11 cellular contexts compared by ENCODE assay signal in genomic region chr2:72694715-72695496, GRCh38.
A peak's percentile ranks its signal among the peaks of the same experiment; 100 is the strongest.
DNase-seq lines count a peak whose midpoint lies in the region; ATAC-seq, FAIRE-seq and TF ChIP-seq lines count a peak whose summit lies in the region.
"Had no signal": no experiment of that assay in that cellular context is flagged by ENCODE, and none has a peak within 500 bp of the region (broad histone marks: within the 10 kb centered on the region; RNA-seq: fewer than 3 reads in every experiment).

No MANE protein-coding gene starts in this region.

- H3K36me3 Mint-ChIP-seq in activated CD8-positive, alpha-beta T cell treated with anti-CD3 and anti-CD28 coated beads, Interleukin-2, amount 10 ng/mL, durations not matched to agents 7 days and 5 days (ENCODE audit: low read depth): no peaks in the 10 kb centered on the region

- no peak for TF ChIP-seq POLR2A in A549 (IDR thresholded peaks at IDR 0.05; ENCODE audit: low read length)

- H3K9me3 Mint-ChIP-seq in activated CD8-positive, alpha-beta T cell treated with anti-CD3 and anti-CD28 coated beads, Interleukin-2, amount 10 ng/mL, durations not matched to agents 7 days and 5 days (ENCODE audit: insufficient read depth): no peaks in the 10 kb centered on the region

- intact Hi-C loops in left lung (cut with DNase I): no loop called here
- intact Hi-C loops in OCI-LY7 (cut with micrococcal nuclease; ENCODE audit: unreplicated experiment): no loop called here

- no peak for TF ChIP-seq EP300 in A549 (IDR thresholded peaks at IDR 0.05)

- DNase-seq in A549 (ENCODE audit: low read depth in 1 of 2, low spot score in 1 of 2): peak in 1 of 2 experiments; percentile 50
- peak; percentile 28 for DNase-seq in HuH-7.5 (ENCODE audit: low spot score)
- DNase-seq in astrocyte of the spinal cord (ENCODE audit: low read depth, low spot score): peak; percentile 46
- peak in 1 of 2 donors; percentile 40 for DNase-seq in left lung
- no peak for DNase-seq in NCI-H524 treated with DMSO at 0.1 percent for 48 hours (lab: John Stamatoyannopoulos, UW)
- DNase-seq in activated gamma-delta T cell treated with Interleukin-2 at 50 U/mL for 16 hours: no peak
- DNase-seq in activated CD8-positive, alpha-beta T cell treated with anti-CD3 and anti-CD28 coated beads, Interleukin-2, amount 10 ng/mL, durations not matched to agents 7 days and 5 days: no peak
- no peak for DNase-seq in OCI-LY7 (ENCODE audit: low spot score)
- DNase-seq: activated CD4-positive, alpha-beta T cell treated with anti-CD3 and anti-CD28 coated beads for 48 hours; stimulated activated CD4-positive, alpha-beta T cell treated with anti-CD3 and anti-CD28 coated beads, Interleukin-12 subunit alpha, Interleukin-12 subunit beta, amount 100 ng/mL, for 4 hours had no signal

- H3K4me1 ChIP-seq in A549 (peaks cover 26% of the 10 kb centered on the region), left lung (no peaks in the 10 kb centered on the region), OCI-LY7 (ENCODE audit: insufficient read depth, low read length, poor library complexity, severe bottlenecking) (no peaks in the 10 kb centered on the region)

- no peak for FAIRE-seq in A549 (lab: Jason Lieb, UNC)

- BruUV-seq in OCI-LY7 (replicated peaks; lab: Mats Ljungman, UMichigan): no TSS peak

- no peaks in the 10 kb centered on the region for H3K9me3 ChIP-seq in A549
- H3K9me3 ChIP-seq in left lung: no peaks in the 10 kb centered on the region
- no peaks in the 10 kb centered on the region for H3K9me3 ChIP-seq in OCI-LY7 (ENCODE audit: low read length)

- no peaks in the 10 kb centered on the region for H3K9me2 ChIP-seq in OCI-LY7 (ENCODE audit: insufficient read depth, low read length)

- H3K4me3 ChIP-seq in A549 (no peak overlapping the region), astrocyte of the spinal cord (ENCODE audit: low read depth, low read length) (no peak overlapping the region), left lung (no peak overlapping the region), OCI-LY7 (ENCODE audit: low read depth, low read length, poor library complexity, severe bottlenecking) (no peak overlapping the region)

- ATAC-seq in A549 (peak; percentile 19 to 76; a peak in 4 of 6 replicates), left lung (peak; percentile 42)
- no peak for ATAC-seq in activated CD8-positive, alpha-beta T cell treated with anti-CD3 and anti-CD28 coated beads, Interleukin-2, amount 10 ng/mL, durations not matched to agents 7 days and 5 days

- H3K27ac Mint-ChIP-seq in activated CD8-positive, alpha-beta T cell treated with anti-CD3 and anti-CD28 coated beads, Interleukin-2, amount 10 ng/mL, durations not matched to agents 7 days and 5 days: no peak overlapping the region

- POLR2A ChIA-PET in A549 (lab: Yijun Ruan, JAX) (no interaction called here), OCI-LY7 (lab: Charles Lee) (no interaction called here)
- POLR2A ChIA-PET in activated CD8-positive, alpha-beta T cell treated with anti-CD3 and anti-CD28 coated beads, Interleukin-2, amount 10 ng/mL, durations not matched to agents 7 days and 5 days (lab: Charles Lee): no interaction called here

- H3K4me3 Mint-ChIP-seq in activated CD8-positive, alpha-beta T cell treated with anti-CD3 and anti-CD28 coated beads, Interleukin-2, amount 10 ng/mL, durations not matched to agents 7 days and 5 days: no peak overlapping the region

- WGBS in A549 (ENCODE audit: missing lambda C conversion rate): 28% methylated on average over 9 of the region's 9 CpGs

- in situ Hi-C loops in astrocyte of the spinal cord (cut with HindIII; ENCODE audit: low sequenced_read_pairs): no loop called here

- H3K27ac ChIP-seq in A549: peak overlapping the region in 1 of 2 experiments; percentile 36; a peak in 4 of 6 replicates
- no peak overlapping the region for H3K27ac ChIP-seq in left lung
- no peak overlapping the region for H3K27ac ChIP-seq in OCI-LY7 (ENCODE audit: low read depth, low read length, poor library complexity, severe bottlenecking)
- H3K27ac ChIP-seq: C4-2B had no signal

- H3K4me2 ChIP-seq in A549 (peak overlapping the region; percentile 59), OCI-LY7 (ENCODE audit: low read length) (no peak overlapping the region)

- H4K20me1 ChIP-seq in OCI-LY7 (ENCODE audit: insufficient read depth, low read length): no peaks in the 10 kb centered on the region

- no peak; a peak in 1 of 5 replicates for TF ChIP-seq RAD21 in A549 (conservative IDR thresholded peaks at IDR 0.05 in 1 of 2, IDR thresholded peaks at IDR 0.05 in 1 of 2)

- no peaks in the 10 kb centered on the region for H3K4me1 Mint-ChIP-seq in activated CD8-positive, alpha-beta T cell treated with anti-CD3 and anti-CD28 coated beads, Interleukin-2, amount 10 ng/mL, durations not matched to agents 7 days and 5 days (ENCODE audit: low read depth)

- CTCF ChIA-PET in A549 (lab: Yijun Ruan, JAX) (interaction anchor here (1.5 kb wide), 1 partner anchor 51 kb away, joined by 4 read pairs; no protein-coding TSS in a partner anchor), OCI-LY7 (lab: Charles Lee; ENCODE audit: unreplicated experiment) (no interaction called here)
- CTCF ChIA-PET in activated CD8-positive, alpha-beta T cell treated with anti-CD3 and anti-CD28 coated beads, Interleukin-2, amount 10 ng/mL, durations not matched to agents 7 days and 5 days (lab: Charles Lee): no interaction called here

- no peaks in the 10 kb centered on the region for H3K27me3 ChIP-seq in left lung

- no peaks in the 10 kb centered on the region for H3K79me2 ChIP-seq in OCI-LY7 (ENCODE audit: insufficient read depth, low read depth, low read length)

- H3K27me3 Mint-ChIP-seq in activated CD8-positive, alpha-beta T cell treated with anti-CD3 and anti-CD28 coated beads, Interleukin-2, amount 10 ng/mL, durations not matched to agents 7 days and 5 days (ENCODE audit: low read depth): no peaks in the 10 kb centered on the region

- H2AFZ ChIP-seq in OCI-LY7 (ENCODE audit: low read length): no peak overlapping the region

- H3K36me3 ChIP-seq in left lung: no peaks in the 10 kb centered on the region
- no peaks in the 10 kb centered on the region for H3K36me3 ChIP-seq in OCI-LY7 (ENCODE audit: insufficient read depth, low read length)

- TF ChIP-seq CTCF in A549 (IDR thresholded peaks at IDR 0.05): no peak
- TF ChIP-seq CTCF in astrocyte of the spinal cord (IDR thresholded peaks at IDR 0.05; ENCODE audit: low read depth, low read length): no peak
- TF ChIP-seq CTCF in left lung (IDR thresholded peaks at IDR 0.05): no peak
- TF ChIP-seq CTCF in OCI-LY7 (conservative IDR thresholded peaks at IDR 0.05; ENCODE audit: low read length): no peak

TF ChIP-seq in A549, 52 proteins besides CTCF, POLR2A, EP300 and RAD21:
- peak; percentile 15 for TF ChIP-seq MAFK (IDR thresholded peaks at IDR 0.05; ENCODE audit: partially characterized antibody)
- TF ChIP-seq JUN (IDR thresholded peaks at IDR 0.05): peak in 1 of 2 experiments; percentile 29; a peak in 1 of 5 replicates
- TF ChIP-seq HEYL (CRISPR knock-in tag; IDR thresholded peaks at IDR 0.05): no peak
- TF ChIP-seq GATA3 (IDR thresholded peaks at IDR 0.05; ENCODE audit: borderline replicate concordance): peak; percentile 48; the same call in 1 of the 2 replicates
TF ChIP-seq in A549: peak in this region for 3.

Comparison
In these comparisons a context has a peak if more than half of its experiments do, and no peak if none do; other contexts are left out.
1. DNase-seq: peak in HuH-7.5 (single experiment) and astrocyte of the spinal cord (single experiment); none in NCI-H524 treated with DMSO at 0.1 percent for 48 hours (single experiment), activated gamma-delta T cell treated with Interleukin-2 at 50 U/mL for 16 hours (single experiment), activated CD8-positive, alpha-beta T cell treated with anti-CD3 and anti-CD28 coated beads, Interleukin-2, amount 10 ng/mL, durations not matched to agents 7 days and 5 days (single experiment) and OCI-LY7 (single experiment).